In the genomic region with DNA sequence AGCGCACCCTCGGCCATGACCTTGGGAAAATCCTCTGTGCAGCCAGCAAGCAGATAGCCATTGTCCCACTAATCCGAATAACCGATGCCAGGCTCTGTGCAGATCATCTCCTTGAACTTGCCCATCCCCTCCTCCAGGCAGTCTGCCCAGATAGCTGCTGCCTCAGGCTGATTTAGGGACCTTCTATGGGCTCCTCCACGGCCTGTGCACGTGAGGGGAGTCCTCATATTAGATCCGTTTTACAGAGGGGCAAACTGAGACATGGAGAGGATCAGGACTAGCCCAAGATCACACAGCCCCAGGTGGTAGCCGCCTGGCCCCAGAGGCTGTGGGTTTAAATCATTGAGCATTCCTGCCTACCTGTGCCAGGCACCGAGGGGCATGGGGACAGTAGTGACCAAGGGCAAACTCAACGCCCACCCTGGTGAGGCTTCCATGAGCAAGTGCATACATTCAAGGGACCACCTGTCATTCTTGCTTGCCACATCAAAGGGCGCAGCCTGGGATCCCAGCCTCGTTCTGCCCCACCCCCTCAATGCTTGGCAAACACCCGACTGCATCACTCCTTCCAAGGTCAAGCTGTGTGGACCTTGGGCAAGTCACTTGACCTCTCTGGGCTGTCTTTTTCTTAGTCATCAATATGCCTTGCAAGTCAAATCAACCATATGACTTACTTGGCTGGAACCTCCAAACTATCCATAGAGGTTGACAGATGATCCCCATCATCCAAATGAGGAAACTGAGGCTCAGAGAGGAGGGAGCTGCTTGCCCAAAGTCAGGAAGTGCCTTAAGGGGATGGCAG, we compare ENCODE assay signal across 13 cellular contexts.
DNase-seq lines count a peak whose midpoint lies in the region; ATAC-seq and TF ChIP-seq lines count a peak whose summit lies in the region.
"Had no signal": no experiment of that assay in that cellular context is flagged by ENCODE, and none has a peak within 500 bp of the region (broad histone marks: within the 10 kb centered on the region; RNA-seq: fewer than 3 reads in every experiment).

No MANE protein-coding gene starts in this region.

- no peaks in the 10 kb centered on the region for H3K36me3 ChIP-seq in RWPE2 (ENCODE audit: low read depth)

- H3K27me3 ChIP-seq in RWPE2 (ENCODE audit: insufficient read depth, poor library complexity, severe bottlenecking), result no peaks in the 10 kb centered on the region

- TF ChIP-seq CTCF in RWPE2 (IDR thresholded peaks at IDR 0.05; ENCODE audit: poor library complexity, severe bottlenecking), result no peak
- no peak for TF ChIP-seq CTCF in fibroblast of pulmonary artery (IDR thresholded peaks at IDR 0.05; ENCODE audit: low read length, missing control alignments)
- no peak for TF ChIP-seq CTCF in neural crest cell (conservative IDR thresholded peaks at IDR 0.05)

- peaks cover 5% of the 10 kb centered on the region for H3K36me3 Mint-ChIP-seq in neural crest cell (ENCODE audit: low read depth)
- H3K36me3 Mint-ChIP-seq in natural killer cell treated with Interleukin-12 subunit alpha and Interleukin-12 subunit beta and Interleukin-15 and Interleukin-18, amount 100 ng/mL, for 72 hours, result no peaks in the 10 kb centered on the region
- H3K36me3 Mint-ChIP-seq: activated CD4-positive, alpha-beta memory T cell treated with anti-CD3 and anti-CD28 coated beads for 36 hours had no signal

- H3K4me3 ChIP-seq in RWPE2 (ENCODE audit: severe bottlenecking) (no peak overlapping the region), fibroblast of pulmonary artery (replicated peaks; ENCODE audit: low read depth, low read length) (no peak overlapping the region)

- no peaks in the 10 kb centered on the region for H3K9me3 ChIP-seq in RWPE2 (ENCODE audit: severe bottlenecking)

- no peaks in the 10 kb centered on the region for H3K27me3 Mint-ChIP-seq in neural crest cell (ENCODE audit: low read depth)
- H3K27me3 Mint-ChIP-seq in natural killer cell treated with Interleukin-12 subunit alpha and Interleukin-12 subunit beta and Interleukin-15 and Interleukin-18, amount 100 ng/mL, for 72 hours, result peaks cover 11 to 20% of the 10 kb centered on the region in 2 donors

- peaks cover 5% of the 10 kb centered on the region for H3K9me3 Mint-ChIP-seq in neural crest cell
- peaks cover 3% of the 10 kb centered on the region for H3K9me3 Mint-ChIP-seq in natural killer cell treated with Interleukin-12 subunit alpha and Interleukin-12 subunit beta and Interleukin-15 and Interleukin-18, amount 100 ng/mL, for 72 hours

- H3K27ac Mint-ChIP-seq in neural crest cell (ENCODE audit: unreplicated experiment), result peak overlapping the region; percentile 19
- no peak overlapping the region for H3K27ac Mint-ChIP-seq in natural killer cell treated with Interleukin-12 subunit alpha and Interleukin-12 subunit beta and Interleukin-15 and Interleukin-18, amount 100 ng/mL, for 72 hours
- H3K27ac Mint-ChIP-seq: activated CD4-positive, alpha-beta memory T cell treated with anti-CD3 and anti-CD28 coated beads for 36 hours had no signal

- peak; percentile 51 for DNase-seq in ELF-1 (ENCODE audit: low read depth, low spot score)
- DNase-seq in RWPE2 (ENCODE audit: low spot score), result no peak
- DNase-seq in fibroblast of pulmonary artery (ENCODE audit: low read depth), result peak; percentile 38
- no peak for DNase-seq in neural crest cell (ENCODE audit: low read depth, low spot score)
- DNase-seq in activated effector memory CD4-positive, alpha-beta T cell treated with Interleukin-2 at 50 U/mL for 16 hours, result no peak
- no peak for DNase-seq in natural killer cell treated with Interleukin-12 subunit alpha and Interleukin-12 subunit beta and Interleukin-15 and Interleukin-18, amount 100 ng/mL, for 72 hours (ENCODE audit: low spot score)
- DNase-seq in stimulated activated CD4-positive, alpha-beta T cell treated with anti-CD3 and anti-CD28 coated beads, Interleukin-4, amount 100 ng/mL, for 1 hour, result no peak
- DNase-seq: activated CD4-positive, alpha-beta memory T cell treated with anti-CD3 and anti-CD28 coated beads for 36 hours; activated gamma-delta T cell treated with Interleukin-2 at 50 U/mL for 16 hours; NCI-H146; NK-92 treated with Interleukin-12 subunit alpha and Interleukin-12 subunit beta, amount 100 ng/mL, for 24 hours; T-helper 1 cell had no signal

- H3K4me1 Mint-ChIP-seq in neural crest cell, result peaks cover 84% of the 10 kb centered on the region
- H3K4me1 Mint-ChIP-seq in natural killer cell treated with Interleukin-12 subunit alpha and Interleukin-12 subunit beta and Interleukin-15 and Interleukin-18, amount 100 ng/mL, for 72 hours (ENCODE audit: low read depth in 2 of 2), result peaks cover 0 to 13% of the 10 kb centered on the region in 2 donors

- H3K4me1 ChIP-seq in RWPE2 (ENCODE audit: insufficient read depth, poor library complexity, severe bottlenecking), result peaks cover 18% of the 10 kb centered on the region

- ATAC-seq in RWPE2 (ENCODE audit: low read depth), result no peak
- no peak for ATAC-seq in natural killer cell treated with Interleukin-12 subunit alpha and Interleukin-12 subunit beta and Interleukin-15 and Interleukin-18, amount 100 ng/mL, for 72 hours
- no peak for ATAC-seq in GM19397 (IDR thresholded peaks at IDR 0.05; ENCODE audit: unreplicated experiment)

- peak overlapping the region; percentile 29 for H3K4me3 Mint-ChIP-seq in neural crest cell
- no peak overlapping the region for H3K4me3 Mint-ChIP-seq in natural killer cell treated with Interleukin-12 subunit alpha and Interleukin-12 subunit beta and Interleukin-15 and Interleukin-18, amount 100 ng/mL, for 72 hours
- H3K4me3 Mint-ChIP-seq: activated CD4-positive, alpha-beta memory T cell treated with anti-CD3 and anti-CD28 coated beads for 36 hours had no signal

- peak overlapping the region; percentile 44 for H3K27ac ChIP-seq in RWPE2 (ENCODE audit: poor library complexity, severe bottlenecking)

Comparison
In these comparisons a context has a peak if more than half of its experiments do, and no peak if none do; other contexts are left out.
1. DNase-seq: peak in ELF-1 (single experiment) and fibroblast of pulmonary artery (single experiment); none in RWPE2 (single experiment), neural crest cell (single experiment), activated effector memory CD4-positive, alpha-beta T cell treated with Interleukin-2 at 50 U/mL for 16 hours (single experiment), natural killer cell treated with Interleukin-12 subunit alpha and Interleukin-12 subunit beta and Interleukin-15 and Interleukin-18, amount 100 ng/mL, for 72 hours (single experiment) and stimulated activated CD4-positive, alpha-beta T cell treated with anti-CD3 and anti-CD28 coated beads, Interleukin-4, amount 100 ng/mL, for 1 hour (single experiment).